In genomic region chr9:121739971-121740370, GRCh38 we compare ENCODE assay signal across 17 cellular contexts.
DNase-seq lines count a peak whose midpoint lies in the region; ATAC-seq and TF ChIP-seq lines count a peak whose summit lies in the region.
"Had no signal": no experiment of that assay in that cellular context is flagged by ENCODE, and none has a peak within 500 bp of the region (broad histone marks: within the 10 kb centered on the region; RNA-seq: fewer than 3 reads in every experiment).

No MANE protein-coding gene starts in this region.

- no peak overlapping the region for H3K9ac ChIP-seq in mammary epithelial cell (ENCODE audit: insufficient read depth, low read length)
- H3K9ac ChIP-seq in endodermal cell (ENCODE audit: extremely low read depth, low read length, poor library complexity, severe bottlenecking) = no peak overlapping the region
- H3K9ac ChIP-seq: GM23248 had no signal

- in situ Hi-C loops in mammary epithelial cell (cut with MboI; ENCODE audit: low sequenced_read_pairs in 2 of 2) = no loop called here

- intact Hi-C loops in breast epithelium (cut with DNase I; ENCODE audit: low total_unique reads) (loop anchor here (5.0 kb wide), 1 partner anchor 38 kb away; no protein-coding TSS in a partner anchor), mammary epithelial cell (cut with micrococcal nuclease) (no loop called here)

- H3K4me2 ChIP-seq in mammary epithelial cell (ENCODE audit: insufficient read depth, low read depth, low read length) = no peak overlapping the region

- H3K36me3 Mint-ChIP-seq in endodermal cell (ENCODE audit: low read depth) (no peaks in the 10 kb centered on the region), osteocyte (ENCODE audit: unreplicated experiment) (no peaks in the 10 kb centered on the region), type B pancreatic cell (no peaks in the 10 kb centered on the region)
- H3K36me3 Mint-ChIP-seq: activated naive CD8-positive, alpha-beta T cell treated with anti-CD3 and anti-CD28 coated beads for 36 hours; stimulated activated naive B cell treated with anti-CD40 and anti-IgM and Interleukin-4, amounts not matched to agents 10 μg/mL and 1 μg/mL and 100 μg/mL, for 72 hours had no signal

- H3K9me3 ChIP-seq in breast epithelium (no peaks in the 10 kb centered on the region), mammary epithelial cell (replicated peaks; ENCODE audit: insufficient read depth, low read length) (no peaks in the 10 kb centered on the region), endodermal cell (ENCODE audit: control insufficient read depth, low read length) (no peaks in the 10 kb centered on the region)

- peaks cover 18 to 46% of the 10 kb centered on the region in 2 donors for H3K4me1 ChIP-seq in breast epithelium
- H3K4me1 ChIP-seq in mammary epithelial cell (ENCODE audit: insufficient read depth, low read length) = peaks cover 83% of the 10 kb centered on the region
- peaks cover 20% of the 10 kb centered on the region for H3K4me1 ChIP-seq in endodermal cell (ENCODE audit: control insufficient read depth, insufficient read depth, low read length)

- H3K79me2 ChIP-seq in mammary epithelial cell (ENCODE audit: insufficient read depth, low read length) = peaks cover 98% of the 10 kb centered on the region

- peaks cover 46% of the 10 kb centered on the region for H3K4me1 Mint-ChIP-seq in endodermal cell
- H3K4me1 Mint-ChIP-seq in osteocyte (ENCODE audit: unreplicated experiment) = peaks cover 53% of the 10 kb centered on the region
- H3K4me1 Mint-ChIP-seq in type B pancreatic cell (ENCODE audit: unreplicated experiment) = peaks cover 57% of the 10 kb centered on the region

- H2AFZ ChIP-seq in mammary epithelial cell (ENCODE audit: low read depth, low read length) = no peak overlapping the region
- H2AFZ ChIP-seq: GM23248 had no signal

- no TSS peak for BruUV-seq in mammary epithelial cell (replicated peaks; lab: Mats Ljungman, UMichigan)

- H3K4me3 ChIP-seq in breast epithelium (no peak overlapping the region), mammary epithelial cell (replicated peaks in 1 of 3; ENCODE audit: insufficient read depth in 1 of 3, low read depth in 2 of 3, low read length in 3 of 3) (no peak overlapping the region), endodermal cell (ENCODE audit: low read length) (no peak overlapping the region)
- H3K4me3 ChIP-seq: GM23248 had no signal

- H3K27ac Mint-ChIP-seq in endodermal cell = peak overlapping the region; percentile 55
- H3K27ac Mint-ChIP-seq in osteocyte (ENCODE audit: unreplicated experiment) = peak overlapping the region; percentile 51
- peak overlapping the region; percentile 16 for H3K27ac Mint-ChIP-seq in type B pancreatic cell
- H3K27ac Mint-ChIP-seq: activated B cell treated with CpG ODN at 0.5 μM for 24 hours; activated CD8-positive, alpha-beta T cell treated with anti-CD3 and anti-CD28 coated beads for 36 hours; activated naive CD8-positive, alpha-beta T cell treated with anti-CD3 and anti-CD28 coated beads for 36 hours; stimulated activated naive B cell treated with anti-CD40 and anti-IgM and Interleukin-4, amounts not matched to agents 10 μg/mL and 1 μg/mL and 100 μg/mL, for 72 hours had no signal

- dilution Hi-C loops in mammary epithelial cell (cut with HindIII; ENCODE audit: low sequenced_read_pairs) = loop anchor here (5.0 kb wide), 1 partner anchor 47 kb away; no protein-coding TSS in a partner anchor

- no peaks in the 10 kb centered on the region for H3K36me3 ChIP-seq in breast epithelium
- no peaks in the 10 kb centered on the region for H3K36me3 ChIP-seq in mammary epithelial cell (ENCODE audit: insufficient read depth, low read length)
- no peaks in the 10 kb centered on the region for H3K36me3 ChIP-seq in endodermal cell (ENCODE audit: control insufficient read depth, insufficient read depth, low read length)

- H3K27ac ChIP-seq in breast epithelium (peak overlapping the region; percentile 88 to 92), mammary epithelial cell (ENCODE audit: insufficient read depth, low read depth, low read length) (no peak overlapping the region), endodermal cell (ENCODE audit: low read depth, low read length) (no peak overlapping the region)
- H3K27ac ChIP-seq: 22Rv1, GM23248 had no signal

- CTCF ChIA-PET in mammary epithelial cell (lab: Charles Lee; ENCODE audit: low non-redundant PET) = no interaction called here

- WGBS in mammary epithelial cell (ENCODE audit: low coverage, missing lambda C conversion rate) = 66% methylated on average over 7 of the region's 7 CpGs
- 83 to 85% methylated on average over 6 to 7 of the region's 7 CpGs for WGBS in endodermal cell (ENCODE audit: insufficient coverage in 1 of 2, insufficient read length in 1 of 2), 2 experiments

- no peak for DNase-seq in breast epithelium (ENCODE audit: low spot score in 2 of 2)
- DNase-seq in mammary epithelial cell = no peak
- no peak for DNase-seq in endodermal cell
- DNase-seq in osteocyte (ENCODE audit: extremely low spot score, unreplicated experiment) = no peak
- DNase-seq in type B pancreatic cell (ENCODE audit: extremely low spot score, unreplicated experiment) = no peak
- no peak for DNase-seq in NCI-H1417 (lab: John Stamatoyannopoulos, UW)
- DNase-seq in erythroblast (lab: John Stamatoyannopoulos, UW) = no peak
- DNase-seq: activated B cell treated with CpG ODN at 0.5 μM for 24 hours; activated CD8-positive, alpha-beta T cell treated with anti-CD3 and anti-CD28 coated beads for 36 hours; activated naive CD8-positive, alpha-beta T cell treated with anti-CD3 and anti-CD28 coated beads for 36 hours; activated T-cell treated with anti-CD3 and anti-CD28 coated beads, Interleukin-2, amount 50 U/mL, for 48 hours; GM23248; NCI-H187 treated with DMSO at 0.1 percent for 48 hours; SHP77; stimulated activated naive B cell treated with anti-CD40 and anti-IgM and Interleukin-4, amounts not matched to agents 10 μg/mL and 1 μg/mL and 100 μg/mL, for 72 hours had no signal

- H3K27me3 ChIP-seq in breast epithelium = no peaks in the 10 kb centered on the region
- no peaks in the 10 kb centered on the region for H3K27me3 ChIP-seq in mammary epithelial cell (ENCODE audit: insufficient read depth, low read length)
- H3K27me3 ChIP-seq in endodermal cell (ENCODE audit: control insufficient read depth, insufficient read depth, low read length, poor library complexity, severe bottlenecking) = no peaks in the 10 kb centered on the region

- H4K20me1 ChIP-seq in mammary epithelial cell (ENCODE audit: insufficient read depth, low read length) = peaks cover 4% of the 10 kb centered on the region

- no peak for ATAC-seq in HG03439 (IDR thresholded peaks at IDR 0.05; ENCODE audit: unreplicated experiment)
- ATAC-seq: activated CD8-positive, alpha-beta T cell treated with anti-CD3 and anti-CD28 coated beads for 36 hours; stimulated activated naive B cell treated with anti-CD40 and anti-IgM and Interleukin-4, amounts not matched to agents 10 μg/mL and 1 μg/mL and 100 μg/mL, for 72 hours had no signal

- TF ChIP-seq POLR2A in breast epithelium (IDR thresholded peaks at IDR 0.05) = no peak
- no peak for TF ChIP-seq POLR2A in erythroblast (IDR thresholded peaks at IDR 0.05; ENCODE audit: low read length)

- H3K27me3 Mint-ChIP-seq in endodermal cell (ENCODE audit: insufficient read depth) (peaks cover 5% of the 10 kb centered on the region), osteocyte (ENCODE audit: unreplicated experiment) (no peaks in the 10 kb centered on the region), type B pancreatic cell (peaks cover 10% of the 10 kb centered on the region)

- H3K4me3 Mint-ChIP-seq in endodermal cell (no peak overlapping the region), osteocyte (ENCODE audit: unreplicated experiment) (no peak overlapping the region), type B pancreatic cell (no peak overlapping the region)
- H3K4me3 Mint-ChIP-seq: activated B cell treated with CpG ODN at 0.5 μM for 24 hours; activated CD8-positive, alpha-beta T cell treated with anti-CD3 and anti-CD28 coated beads for 36 hours; activated naive CD8-positive, alpha-beta T cell treated with anti-CD3 and anti-CD28 coated beads for 36 hours; stimulated activated naive B cell treated with anti-CD40 and anti-IgM and Interleukin-4, amounts not matched to agents 10 μg/mL and 1 μg/mL and 100 μg/mL, for 72 hours had no signal

- no peaks in the 10 kb centered on the region for H3K9me3 Mint-ChIP-seq in endodermal cell
- H3K9me3 Mint-ChIP-seq in osteocyte (ENCODE audit: unreplicated experiment) = no peaks in the 10 kb centered on the region
- no peaks in the 10 kb centered on the region for H3K9me3 Mint-ChIP-seq in type B pancreatic cell
- H3K9me3 Mint-ChIP-seq: activated B cell treated with CpG ODN at 0.5 μM for 24 hours; activated CD8-positive, alpha-beta T cell treated with anti-CD3 and anti-CD28 coated beads for 36 hours; activated naive CD8-positive, alpha-beta T cell treated with anti-CD3 and anti-CD28 coated beads for 36 hours; stimulated activated naive B cell treated with anti-CD40 and anti-IgM and Interleukin-4, amounts not matched to agents 10 μg/mL and 1 μg/mL and 100 μg/mL, for 72 hours had no signal

- TF ChIP-seq CTCF in breast epithelium (IDR thresholded peaks at IDR 0.05) = no peak
- no peak for TF ChIP-seq CTCF in mammary epithelial cell (conservative IDR thresholded peaks at IDR 0.05 in 1 of 2, IDR thresholded peaks at IDR 0.05 in 1 of 2; ENCODE audit: extremely low read depth in 1 of 2, insufficient read depth in 1 of 2, low read depth in 1 of 2, low read length in 2 of 2)
- no peak for TF ChIP-seq CTCF in endodermal cell (conservative IDR thresholded peaks at IDR 0.05)
- no peak for TF ChIP-seq CTCF in osteocyte (IDR thresholded peaks at IDR 0.05)
- TF ChIP-seq CTCF in type B pancreatic cell (conservative IDR thresholded peaks at IDR 0.05) = no peak

Comparison
In these comparisons a context has a peak if more than half of its experiments do, and no peak if none do; other contexts are left out.
1. H3K27ac ChIP-seq: peak in breast epithelium (2 of 2); none in mammary epithelial cell (single experiment) and endodermal cell (single experiment).
2. Peak in every context shown above with its lines, with median percentiles within 50 percentile points of each other: H3K27ac Mint-ChIP-seq.